27 cellular contexts compared by ENCODE assay signal in genomic region chr17:13485327-13485726, GRCh38.
"Had no signal": no experiment of that assay in that cellular context is flagged by ENCODE, and none has a peak within 500 bp of the region (broad histone marks: within the 10 kb centered on the region; RNA-seq: fewer than 3 reads in every experiment).

No MANE protein-coding gene starts in this region.

- H3K36me3 ChIP-seq: gastrocnemius medialis, left ventricle myocardium inferior, right lobe of liver, transverse colon, uterus had no signal

- DNase-seq: activated B cell treated with CpG ODN at 0.5 μM for 24 hours; activated CD4-positive, alpha-beta T cell treated with anti-CD3 and anti-CD28 coated beads for 36 hours; activated CD4-positive, alpha-beta T cell treated with anti-CD3 and anti-CD28 coated beads, Interleukin-2, amount 50 U/mL, for 4 hours; activated CD8-positive, alpha-beta memory T cell treated with anti-CD3 and anti-CD28 coated beads for 24 hours; activated effector memory CD4-positive, alpha-beta T cell treated with Interleukin-2 at 50 U/mL for 16 hours; activated naive CD4-positive, alpha-beta T cell treated with Interleukin-2 at 50 U/mL for 16 hours; anterior cingulate cortex; effector CD8-positive, alpha-beta T cell; gastrocnemius medialis; glutamatergic neuron; left ventricle myocardium inferior; mesendoderm; mucosa of descending colon; right lobe of liver; stimulated activated CD4-positive, alpha-beta T cell treated with anti-CD3 and anti-CD28 coated beads, Interleukin-2, amount 100 ng/mL, for 48 hours; stimulated activated naive CD8-positive, alpha-beta T cell treated with anti-CD3 and anti-CD28 coated beads, Interleukin-15, Interleukin-2, amounts not matched to agents 100 U/mL and 50 U/mL, for 24 hours; T1000; testis; transverse colon; uterus had no signal

- FAIRE-seq: bronchial epithelial cell, colon, endometrium, islet of Langerhans had no signal

- H3K4me3 ChIP-seq: gastrocnemius medialis, left ventricle myocardium inferior, lung, mucosa of descending colon, right lobe of liver, testis, transverse colon, uterus had no signal

- H3K9me3 ChIP-seq: gastrocnemius medialis, right lobe of liver, testis had no signal

- H3K27ac ChIP-seq: epithelial cell of prostate, gastrocnemius medialis, left ventricle myocardium inferior, right lobe of liver, testis, transverse colon, uterus had no signal

- ATAC-seq: activated CD4-positive, alpha-beta T cell treated with anti-CD3 and anti-CD28 coated beads for 36 hours; gastrocnemius medialis; mucosa of descending colon; natural killer cell treated with Interleukin-12 subunit alpha and Interleukin-12 subunit beta and Interleukin-15 and Interleukin-18, amount 100 ng/mL, for 72 hours; right lobe of liver; stimulated activated naive CD8-positive, alpha-beta T cell treated with anti-CD3 and anti-CD28 coated beads, Interleukin-15, Interleukin-2, amounts not matched to agents 100 U/mL and 50 U/mL, for 24 hours had no signal

- H3K4me1 ChIP-seq: gastrocnemius medialis, left ventricle myocardium inferior, right lobe of liver, testis, transverse colon, uterus had no signal

- H3K27me3 ChIP-seq: gastrocnemius medialis, right lobe of liver, testis, transverse colon, uterus had no signal
